12 cellular contexts compared by ENCODE assay signal in genomic region chr15:71329041-71329440, GRCh38.
DNase-seq lines count a peak whose midpoint lies in the region; ATAC-seq and TF ChIP-seq lines count a peak whose summit lies in the region.
"Had no signal": no experiment of that assay in that cellular context is flagged by ENCODE, and none has a peak within 500 bp of the region (broad histone marks: within the 10 kb centered on the region; RNA-seq: fewer than 3 reads in every experiment).

No MANE protein-coding gene starts in this region.

- no peak overlapping the region for H3K18ac ChIP-seq in mesendoderm (ENCODE audit: low read length)

- H4K8ac ChIP-seq in mesendoderm (ENCODE audit: low read depth, low read length) = no peak overlapping the region

- no peak overlapping the region for H3K4me2 ChIP-seq in mesendoderm (ENCODE audit: low read length)

- no peak overlapping the region for H2AK5ac ChIP-seq in mesendoderm (ENCODE audit: low read length)

- H3K4me1 ChIP-seq in SJSA1 (replicated peaks) (peaks cover 98% of the 10 kb centered on the region), mesendoderm (ENCODE audit: control insufficient read depth, low read depth, low read length) (no peaks in the 10 kb centered on the region), thoracic aorta (ENCODE audit: control insufficient read depth in 1 of 2, low read depth in 2 of 2) (peaks cover 19 to 81% of the 10 kb centered on the region in 2 donors)

- no peak for DNase-seq in SJSA1 (ENCODE audit: low read depth in 1 of 2, low spot score in 2 of 2)
- peak; percentile 21 for DNase-seq in fibroblast of mammary gland (ENCODE audit: low read depth)
- peak; percentile 3 for DNase-seq in mesendoderm
- peak; percentile 23 for DNase-seq in thoracic aorta (ENCODE audit: low spot score)
- DNase-seq in Ammon's horn (ENCODE audit: low spot score) = no peak
- no peak for DNase-seq in GM20000 (ENCODE audit: low spot score)
- DNase-seq in pons (ENCODE audit: low spot score) = no peak
- DNase-seq: activated CD8-positive, alpha-beta memory T cell treated with anti-CD3 and anti-CD28 coated beads, Interleukin-2, amount 10 ng/mL, durations not matched to agents 7 days and 5 days; H9; NCI-H2171 treated with DMSO at 0.1 percent for 48 hours had no signal

- no peak overlapping the region for H2BK5ac ChIP-seq in mesendoderm (ENCODE audit: low read length)

- no peaks in the 10 kb centered on the region for H3K79me1 ChIP-seq in mesendoderm (ENCODE audit: low read length)

- no peak overlapping the region for H3K9ac ChIP-seq in mesendoderm (ENCODE audit: low read length)

- H4K5ac ChIP-seq in mesendoderm (ENCODE audit: low read length) = no peak overlapping the region

- H3K36me3 ChIP-seq in SJSA1 (no peaks in the 10 kb centered on the region), mesendoderm (ENCODE audit: control insufficient read depth, insufficient read depth, low read length) (no peaks in the 10 kb centered on the region), thoracic aorta (no peaks in the 10 kb centered on the region)

- no peaks in the 10 kb centered on the region for H3K9me3 ChIP-seq in SJSA1 (replicated peaks)
- no peaks in the 10 kb centered on the region for H3K9me3 ChIP-seq in thoracic aorta

- ATAC-seq in thoracic aorta (ENCODE audit: insufficient number of reproducible peaks, low FRiP score, low read depth) (peak; percentile 62), HG02981 (IDR thresholded peaks at IDR 0.05; ENCODE audit: unreplicated experiment) (no peak)
- ATAC-seq: activated CD8-positive, alpha-beta memory T cell treated with anti-CD3 and anti-CD28 coated beads, Interleukin-2, amount 10 ng/mL, durations not matched to agents 7 days and 5 days had no signal

- no peaks in the 10 kb centered on the region for H3K79me2 ChIP-seq in mesendoderm (ENCODE audit: control insufficient read depth, insufficient read depth, low read length)

- H3K23ac ChIP-seq in mesendoderm (ENCODE audit: low read length) = no peak overlapping the region

- H2BK120ac ChIP-seq in mesendoderm (ENCODE audit: low read depth, low read length) = no peak overlapping the region

- H3K56ac ChIP-seq in mesendoderm (ENCODE audit: low read length) = no peak overlapping the region

- H3K27me3 ChIP-seq in SJSA1 (replicated peaks) (no peaks in the 10 kb centered on the region), mesendoderm (ENCODE audit: insufficient read depth, low read length, poor library complexity) (no peaks in the 10 kb centered on the region), thoracic aorta (replicated peaks; ENCODE audit: insufficient read depth) (no peaks in the 10 kb centered on the region)

- no peak overlapping the region for H3K4ac ChIP-seq in mesendoderm (ENCODE audit: low read depth, low read length)

- no CpG with 5 or more reads among the region's 8 CpGs for WGBS in mesendoderm (ENCODE audit: extremely low coverage, insufficient coverage, low lambda C conversion rate)

- H3K27ac ChIP-seq in SJSA1 (peak overlapping the region; percentile 84), mesendoderm (ENCODE audit: low read depth, low read length) (no peak overlapping the region), thoracic aorta (peak overlapping the region; percentile 91 to 95)
- H3K27ac ChIP-seq: C4-2B had no signal

- H3K4me3 ChIP-seq in SJSA1 = no peak overlapping the region
- H3K4me3 ChIP-seq in fibroblast of mammary gland (ENCODE audit: control insufficient read depth, low read depth, low read length) = no peak overlapping the region
- H3K4me3 ChIP-seq in mesendoderm (ENCODE audit: low read length) = no peak overlapping the region
- H3K4me3 ChIP-seq in thoracic aorta = no peak overlapping the region

- H2BK15ac ChIP-seq in mesendoderm (replicated peaks; ENCODE audit: low read depth) = no peak overlapping the region

- TF ChIP-seq CTCF in fibroblast of mammary gland (conservative IDR thresholded peaks at IDR 0.05; ENCODE audit: control insufficient read depth, insufficient read depth, low read depth, low read length) (no peak), thoracic aorta (IDR thresholded peaks at IDR 0.05) (no peak), GM20000 (IDR thresholded peaks at IDR 0.05; ENCODE audit: extremely low read depth, missing control alignments) (no peak)

Comparison
In these comparisons a context has a peak if more than half of its experiments do, and no peak if none do; other contexts are left out.
1. DNase-seq: peak in fibroblast of mammary gland (single experiment), mesendoderm (single experiment) and thoracic aorta (single experiment); none in SJSA1 (0 of 2), Ammon's horn (single experiment), GM20000 (single experiment) and pons (single experiment).